In the genomic region with DNA sequence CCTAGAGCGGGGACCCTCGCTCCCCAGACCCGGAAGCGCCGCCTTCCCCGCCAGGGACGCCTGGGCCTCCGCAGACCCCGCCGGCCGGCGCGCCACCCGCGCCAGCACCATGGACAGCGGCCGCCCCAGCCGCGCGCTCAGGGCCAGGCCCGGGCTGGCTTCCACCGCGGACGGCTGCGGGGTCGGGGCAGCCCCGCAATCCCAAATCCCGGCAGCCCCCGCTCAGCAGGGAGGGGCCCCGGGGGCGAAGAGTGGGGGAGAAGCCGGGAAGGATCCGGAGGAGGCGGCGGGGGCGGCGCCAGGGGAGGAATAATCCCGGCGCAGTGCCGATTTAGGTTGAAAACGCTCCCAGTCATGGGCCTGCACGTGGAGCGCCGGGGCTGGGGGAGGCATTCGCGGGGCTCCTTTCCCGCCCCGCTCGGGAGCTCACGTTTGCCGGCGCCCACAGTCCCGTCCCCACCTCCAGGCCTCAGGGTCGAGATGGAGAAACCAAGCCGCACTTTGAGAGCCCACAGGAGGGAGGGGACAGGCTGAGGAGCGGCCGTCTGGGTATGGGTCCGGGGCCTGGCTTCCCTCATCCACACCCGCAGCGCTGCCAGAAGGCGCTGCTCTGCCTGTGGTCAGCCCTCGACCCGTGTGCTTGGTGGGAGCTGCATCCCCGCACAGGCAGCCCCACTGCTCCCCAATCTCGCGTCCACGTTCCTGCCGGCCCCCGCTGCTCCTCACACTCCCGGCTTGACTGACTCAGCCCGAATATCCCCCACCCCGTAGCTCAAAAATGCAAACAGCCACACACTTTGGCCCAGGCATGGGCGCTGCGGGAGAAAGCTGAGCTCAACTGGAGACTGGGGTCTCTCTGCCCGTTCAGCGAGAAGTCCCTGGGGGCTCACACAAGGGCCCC, we compare ENCODE assay signal across 8 cellular contexts. TPM values are rescaled to one million over a fixed set of nuclear protein-coding genes. Genes with fewer than 3 reads are reported as not detected.
A peak's percentile ranks its signal among the peaks of the same experiment; 100 is the strongest.
DNase-seq lines count a peak whose midpoint lies in the region; ATAC-seq and TF ChIP-seq lines count a peak whose summit lies in the region.

No MANE protein-coding gene starts in this region.

- no peak for TF ChIP-seq CTCF in transverse colon (IDR thresholded peaks at IDR 0.05)

- no peaks in the 10 kb centered on the region for H3K36me3 ChIP-seq in transverse colon

- H3K9me3 ChIP-seq in iPS-18c (ENCODE audit: control insufficient read depth, insufficient read depth, low read length) (no peaks in the 10 kb centered on the region), transverse colon (no peaks in the 10 kb centered on the region)

- peak overlapping the region; percentile 36 for H3K4me3 ChIP-seq in iPS-18c (ENCODE audit: insufficient read depth, low read depth, low read length)
- no peak overlapping the region for H3K4me3 ChIP-seq in transverse colon

- H3K27me3 ChIP-seq in transverse colon: peaks cover 82% of the 10 kb centered on the region

- no peak for TF ChIP-seq POLR2A in transverse colon (IDR thresholded peaks at IDR 0.05)

- ATAC-seq in Right ventricle myocardium superior (ENCODE audit: poor library complexity) (peak; percentile 80), Right ventricle myocardium inferior (no peak), HG02642 (IDR thresholded peaks at IDR 0.05; ENCODE audit: poor library complexity, unreplicated experiment) (no peak)
- peak; percentile 42 for ATAC-seq in stimulated activated naive CD8-positive, alpha-beta T cell treated with anti-CD3 and anti-CD28 coated beads, Interleukin-15, Interleukin-2, amounts not matched to agents 100 U/mL and 50 U/mL, for 24 hours

- H3K27ac ChIP-seq in transverse colon: no peak overlapping the region

- TF ChIP-seq EP300 in transverse colon (IDR thresholded peaks at IDR 0.05; ENCODE audit: low read depth): no peak

- 8% methylated on average over 59 of the region's 76 CpGs; no CpG with 5 or more reads in 1 of the 2 donors for WGBS in transverse colon (ENCODE audit: low coverage in 1 of 2), 2 donors

- no peak for DNase-seq in Right ventricle myocardium superior
- no peak for DNase-seq in Right ventricle myocardium inferior (ENCODE audit: missing footprints)
- peak; percentile 69 for DNase-seq in activated T-cell treated with anti-CD3 and anti-CD28 coated beads, Interleukin-2, amount 50 U/mL, for 1 hour
- DNase-seq in stimulated activated naive CD8-positive, alpha-beta T cell treated with anti-CD3 and anti-CD28 coated beads, Interleukin-15, Interleukin-2, amounts not matched to agents 100 U/mL and 50 U/mL, for 24 hours: peak; percentile 62
- DNase-seq in globus pallidus (ENCODE audit: low spot score): no peak
- no peak for DNase-seq in transverse colon

- peaks cover 3 to 14% (median 7%) of the 10 kb centered on the region in 4 donors for H3K4me1 ChIP-seq in transverse colon

- in situ Hi-C loops in transverse colon (cut with MboI; ENCODE audit: low pct_ligation_motif_present in 1 of 4, low pct_unique_long_range_greater_than_20kb in 1 of 4, low sequenced_read_pairs in 3 of 4): no loop called here

- intact Hi-C loops in Right ventricle myocardium superior (cut with DNase I): no loop called here
- intact Hi-C loops in Right ventricle myocardium inferior (cut with DNase I): no loop called here
- intact Hi-C loops in transverse colon (cut with DNase I; ENCODE audit: low total_unique reads): no loop called here

RNA-seq across cellular contexts. Expression of a gene that starts 4.7 kb away (rescaled TPM):
- total RNA-seq in Right ventricle myocardium superior (not detected), Right ventricle myocardium inferior (not detected), transverse colon (1 to 10 TPM in 2 of 4 donors, under 1 TPM in 1, not detected in 1; 0.60 to 3.5 (median 1.6) TPM)

RNA-seq across cellular contexts. Expression of a gene that starts 10.7 kb away (rescaled TPM):
- total RNA-seq in Right ventricle myocardium superior: 7.6 TPM
- 7.8 TPM for total RNA-seq in Right ventricle myocardium inferior
- total RNA-seq in transverse colon: 10 to 100 TPM in 2 of 4 donors, 1 to 10 TPM in 2; 3.4 to 15.3 (median 10.0) TPM

RNA-seq across cellular contexts. Expression of a gene that starts 14.0 kb away (rescaled TPM):
- total RNA-seq in Right ventricle myocardium superior (59.6 TPM), Right ventricle myocardium inferior (60.4 TPM), transverse colon (10 to 100 TPM in 3 of 4 donors, 1 to 10 TPM in 1; 4.9 to 47.2 (median 35.2) TPM)

RNA-seq across cellular contexts. Expression of a gene that starts 16.8 kb away (rescaled TPM):
- total RNA-seq in Right ventricle myocardium superior: 42.4 TPM
- 46.4 TPM for total RNA-seq in Right ventricle myocardium inferior
- 100 to 1,000 TPM in 1 of 4 donors, 10 to 100 TPM in 3; 40.0 to 261 (median 58.6) TPM for total RNA-seq in transverse colon

RNA-seq across cellular contexts. Expression of a gene that starts 20.0 kb away (rescaled TPM):
- total RNA-seq in Right ventricle myocardium superior: 27.5 TPM
- total RNA-seq in Right ventricle myocardium inferior: 29.1 TPM
- total RNA-seq in transverse colon: 10 to 100 TPM; 19.7 to 53.0 (median 38.2) TPM

Comparison
In these comparisons a context has a peak if more than half of its experiments do, and no peak if none do; other contexts are left out.
1. ATAC-seq: peak in Right ventricle myocardium superior (single experiment) and stimulated activated naive CD8-positive, alpha-beta T cell treated with anti-CD3 and anti-CD28 coated beads, Interleukin-15, Interleukin-2, amounts not matched to agents 100 U/mL and 50 U/mL, for 24 hours (single experiment); none in Right ventricle myocardium inferior (single experiment) and HG02642 (single experiment).
2. DNase-seq: peak in activated T-cell treated with anti-CD3 and anti-CD28 coated beads, Interleukin-2, amount 50 U/mL, for 1 hour (single experiment) and stimulated activated naive CD8-positive, alpha-beta T cell treated with anti-CD3 and anti-CD28 coated beads, Interleukin-15, Interleukin-2, amounts not matched to agents 100 U/mL and 50 U/mL, for 24 hours (single experiment); none in Right ventricle myocardium superior (single experiment), Right ventricle myocardium inferior (single experiment), globus pallidus (single experiment) and transverse colon (single experiment).